ENCODE assay signal across 1 cellular context in the genomic region with DNA sequence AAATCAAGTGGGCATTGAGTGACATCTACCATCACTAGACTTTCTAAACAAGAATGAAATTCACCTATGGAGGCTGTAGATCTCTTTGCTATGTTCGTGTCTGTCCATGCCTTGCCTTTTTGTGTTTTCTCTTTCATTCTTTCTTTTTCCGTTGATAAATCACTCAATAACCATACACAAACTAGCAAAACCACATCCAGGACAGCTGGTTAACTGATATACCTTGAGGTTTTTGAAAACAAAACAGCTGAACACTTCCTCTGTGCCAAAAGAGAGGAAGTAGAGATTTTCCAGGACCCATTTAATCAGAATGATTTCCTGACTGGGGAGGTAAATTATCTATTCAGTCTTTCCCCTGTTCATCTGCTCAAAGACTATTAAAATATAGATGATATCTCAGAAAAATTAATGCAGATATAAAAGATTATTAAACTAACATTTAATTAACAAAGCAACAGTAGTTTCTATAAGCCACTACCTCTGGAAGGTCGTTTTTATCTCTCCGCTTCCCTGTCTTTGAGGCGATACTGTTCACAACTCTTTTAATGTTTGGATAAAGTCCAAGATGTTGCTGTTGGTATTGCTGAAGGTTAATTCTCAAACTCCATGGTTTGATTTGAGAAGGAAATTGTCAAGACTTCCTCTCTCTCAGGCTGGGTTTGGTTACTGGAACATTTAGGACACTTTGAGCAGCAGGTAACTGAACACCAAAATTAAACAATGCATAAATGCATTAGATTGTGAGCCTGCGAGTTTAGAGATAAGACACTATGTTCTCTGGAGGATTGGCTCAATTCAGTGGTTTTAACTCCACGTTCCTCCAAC.
TF ChIP-seq lines count a peak whose summit lies in the region.

No MANE protein-coding gene starts in this region.

TF ChIP-seq in HepG2, 621 proteins besides CTCF, POLR2A, EP300 and RAD21 (continued from another document):
- no peak for TF ChIP-seq CREB1 (IDR thresholded peaks at IDR 0.05)
- no peak for TF ChIP-seq CREB1 (CRISPR knock-in tag; IDR thresholded peaks at IDR 0.05)
- no peak for TF ChIP-seq ZNF720 (CRISPR knock-in tag; IDR thresholded peaks at IDR 0.05)
- TF ChIP-seq, protein P1, sequence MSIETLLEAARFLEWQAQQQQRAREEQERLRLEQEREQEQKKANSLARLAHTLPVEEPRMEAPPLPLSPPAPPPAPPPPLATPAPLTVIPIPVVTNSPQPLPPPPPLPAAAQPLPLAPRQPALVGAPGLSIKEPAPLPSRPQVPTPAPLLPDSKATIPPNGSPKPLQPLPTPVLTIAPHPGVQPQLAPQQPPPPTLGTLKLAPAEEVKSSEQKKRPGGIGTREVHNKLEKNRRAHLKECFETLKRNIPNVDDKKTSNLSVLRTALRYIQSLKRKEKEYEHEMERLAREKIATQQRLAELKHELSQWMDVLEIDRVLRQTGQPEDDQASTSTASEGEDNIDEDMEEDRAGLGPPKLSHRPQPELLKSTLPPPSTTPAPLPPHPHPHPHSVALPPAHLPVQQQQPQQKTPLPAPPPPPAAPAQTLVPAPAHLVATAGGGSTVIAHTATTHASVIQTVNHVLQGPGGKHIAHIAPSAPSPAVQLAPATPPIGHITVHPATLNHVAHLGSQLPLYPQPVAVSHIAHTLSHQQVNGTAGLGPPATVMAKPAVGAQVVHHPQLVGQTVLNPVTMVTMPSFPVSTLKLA (IDR thresholded peaks at IDR 0.05): no peak
- no peak for TF ChIP-seq ONECUT2 (CRISPR knock-in tag; IDR thresholded peaks at IDR 0.05)
- TF ChIP-seq ZNF776 (CRISPR knock-in tag; IDR thresholded peaks at IDR 0.05): no peak
- no peak for TF ChIP-seq CCAR2 (optimal IDR thresholded peaks at IDR 0.05; ENCODE audit: low read depth, low read length)
TF ChIP-seq in HepG2: peak in this region for 0.
